ENCODE assay signal across 18 cellular contexts in the genomic region with DNA sequence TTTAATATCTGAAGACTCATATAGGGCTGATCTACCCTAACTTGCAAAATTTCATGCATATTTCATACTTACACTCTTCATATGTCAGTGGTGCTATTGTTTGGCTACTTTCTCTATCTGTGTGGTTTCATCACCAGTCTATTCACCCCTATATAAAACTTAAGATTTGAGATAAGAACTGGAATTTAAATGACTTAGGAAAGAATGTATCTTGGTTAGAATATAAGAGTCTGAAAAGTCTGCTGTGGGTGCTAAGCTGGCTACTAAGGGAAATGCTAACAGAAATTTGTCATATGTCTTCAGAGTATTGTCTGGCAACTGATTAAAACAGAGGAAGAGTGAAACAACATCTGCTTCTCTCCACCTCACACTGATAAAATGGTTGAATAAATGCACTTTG.
"Had no signal": no experiment of that assay in that cellular context is flagged by ENCODE, and none has a peak within 500 bp of the region (broad histone marks: within the 10 kb centered on the region; RNA-seq: fewer than 3 reads in every experiment).

No MANE protein-coding gene starts in this region.

- H3K36me3 Mint-ChIP-seq: natural killer cell; stimulated activated naive B cell treated with anti-CD40 and anti-IgM and Interleukin-4, amounts not matched to agents 10 μg/mL and 1 μg/mL and 100 μg/mL, for 72 hours had no signal

- H3K4me3 ChIP-seq: colonic mucosa, gastrocnemius medialis, heart right ventricle, skin epidermis, testis, tibial nerve had no signal

- H3K27ac Mint-ChIP-seq: natural killer cell; stimulated activated naive B cell treated with anti-CD40 and anti-IgM and Interleukin-4, amounts not matched to agents 10 μg/mL and 1 μg/mL and 100 μg/mL, for 72 hours; stimulated activated naive CD8-positive, alpha-beta T cell treated with anti-CD3 and anti-CD28 coated beads, Interleukin-15, amount 100 ng/mL, for 72 hours had no signal

- H3K4me1 ChIP-seq: colonic mucosa, gastrocnemius medialis, testis, tibial nerve had no signal

- H3K27ac ChIP-seq: colonic mucosa, gastrocnemius medialis, heart right ventricle, skin epidermis, testis, tibial nerve had no signal

- H3K27me3 Mint-ChIP-seq: stimulated activated naive B cell treated with anti-CD40 and anti-IgM and Interleukin-4, amounts not matched to agents 10 μg/mL and 1 μg/mL and 100 μg/mL, for 72 hours; stimulated activated naive CD8-positive, alpha-beta T cell treated with anti-CD3 and anti-CD28 coated beads, Interleukin-15, amount 100 ng/mL, for 72 hours had no signal

- H3K36me3 ChIP-seq: colonic mucosa, gastrocnemius medialis, heart right ventricle, tibial nerve had no signal

- ATAC-seq: gastrocnemius medialis; heart right ventricle; left lobe of liver; natural killer cell; sciatic nerve; stimulated activated naive B cell treated with anti-CD40 and anti-IgM and Interleukin-4, amounts not matched to agents 10 μg/mL and 1 μg/mL and 100 μg/mL, for 72 hours; stimulated activated naive CD8-positive, alpha-beta T cell treated with anti-CD3 and anti-CD28 coated beads, Interleukin-15, amount 100 ng/mL, for 72 hours had no signal

- H3K4me1 Mint-ChIP-seq: natural killer cell; neural crest cell; stimulated activated naive B cell treated with anti-CD40 and anti-IgM and Interleukin-4, amounts not matched to agents 10 μg/mL and 1 μg/mL and 100 μg/mL, for 72 hours; stimulated activated naive CD8-positive, alpha-beta T cell treated with anti-CD3 and anti-CD28 coated beads, Interleukin-15, amount 100 ng/mL, for 72 hours had no signal

- H3K9me3 ChIP-seq: colonic mucosa, gastrocnemius medialis, heart right ventricle, testis, tibial nerve had no signal

- H3K27me3 ChIP-seq: colonic mucosa, gastrocnemius medialis, heart right ventricle, testis, tibial nerve had no signal

- H3K9me3 Mint-ChIP-seq: neural crest cell; stimulated activated naive B cell treated with anti-CD40 and anti-IgM and Interleukin-4, amounts not matched to agents 10 μg/mL and 1 μg/mL and 100 μg/mL, for 72 hours; stimulated activated naive CD8-positive, alpha-beta T cell treated with anti-CD3 and anti-CD28 coated beads, Interleukin-15, amount 100 ng/mL, for 72 hours had no signal

- DNase-seq: colonic mucosa; effector CD4-positive, alpha-beta T cell; gastrocnemius medialis; heart right ventricle; hypothalamus; islet precursor cell; natural killer cell; posterior cingulate gyrus; stimulated activated CD4-positive, alpha-beta T cell treated with anti-CD3 and anti-CD28 coated beads, Interleukin-2, amount 100 ng/mL, for 24 hours; stimulated activated CD4-positive, alpha-beta T cell treated with anti-CD3 and anti-CD28 coated beads, Interleukin-4, amount 100 ng/mL, for 4 hours; stimulated activated naive B cell treated with anti-CD40 and anti-IgM and Interleukin-4, amounts not matched to agents 10 μg/mL and 1 μg/mL and 100 μg/mL, for 72 hours; stimulated activated naive CD8-positive, alpha-beta T cell treated with anti-CD3 and anti-CD28 coated beads, Interleukin-15, amount 100 ng/mL, for 72 hours; testis had no signal

- H3K4me3 Mint-ChIP-seq: natural killer cell; neural crest cell; stimulated activated naive B cell treated with anti-CD40 and anti-IgM and Interleukin-4, amounts not matched to agents 10 μg/mL and 1 μg/mL and 100 μg/mL, for 72 hours; stimulated activated naive CD8-positive, alpha-beta T cell treated with anti-CD3 and anti-CD28 coated beads, Interleukin-15, amount 100 ng/mL, for 72 hours had no signal
